ENCODE assay signal across 11 cellular contexts in the genomic region with DNA sequence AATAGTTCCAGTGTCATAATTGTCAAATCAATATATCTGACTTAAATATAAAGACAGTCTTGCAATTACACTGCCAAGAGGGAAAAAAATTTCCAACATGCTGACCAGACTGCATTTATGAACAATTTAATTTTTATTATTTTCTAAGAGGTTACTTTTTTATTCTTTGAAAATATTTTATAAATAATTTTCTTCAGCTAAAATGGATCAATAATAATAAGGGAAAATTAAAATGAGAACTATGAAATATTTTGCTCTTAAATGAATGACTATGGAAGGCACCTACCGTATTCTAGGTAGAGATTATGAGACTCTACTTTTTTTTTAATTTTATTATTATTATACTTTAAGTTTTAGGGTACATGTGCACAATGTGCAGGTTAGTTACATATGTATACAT.
"Had no signal": no experiment of that assay in that cellular context is flagged by ENCODE, and none has a peak within 500 bp of the region (broad histone marks: within the 10 kb centered on the region; RNA-seq: fewer than 3 reads in every experiment).

No MANE protein-coding gene starts in this region.

- H3K9me3 Mint-ChIP-seq: GM23338, H9, HFFc6 had no signal

- ATAC-seq: GM23338, HCT116 had no signal

- H3K27ac Mint-ChIP-seq: GM23338, H9, HFFc6 had no signal

- H3K4me1 Mint-ChIP-seq: GM23338, H9 had no signal

- H3K9me3 ChIP-seq: HAP-1 had no signal

- H3K4me3 ChIP-seq: GM23248, GM23338, HAP-1 had no signal

- H3K4me3 Mint-ChIP-seq: GM23338, H9, HFFc6 had no signal

- FAIRE-seq: H1, H54 had no signal

- DNase-seq: GM23248, GOT3, H7, H9, HCEC 1CT, HFFc6 had no signal

- H3K27ac ChIP-seq: GM23248 had no signal

- H3K36me3 ChIP-seq: HAP-1 had no signal

- H3K4me1 ChIP-seq: HAP-1 had no signal
